In the genomic region with DNA sequence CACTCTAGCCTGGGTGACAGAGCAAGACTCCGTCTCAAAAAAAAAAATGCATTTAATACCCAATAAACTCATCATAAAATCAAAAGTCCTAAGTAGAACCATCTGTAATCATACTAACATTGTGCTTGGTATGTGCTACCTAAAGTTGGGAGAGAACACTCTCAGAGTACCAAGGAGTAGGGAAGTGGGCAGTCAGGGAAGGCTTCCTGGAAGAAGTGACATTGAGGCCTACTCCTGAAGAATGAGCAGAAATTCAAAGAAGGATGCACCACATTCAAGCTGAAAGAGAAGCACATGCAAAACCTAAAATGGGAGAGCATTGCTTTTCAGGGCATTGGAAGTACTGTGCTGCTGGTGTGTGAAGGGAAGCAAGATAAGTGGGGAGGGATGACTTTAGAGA, we compare ENCODE assay signal across 3 cellular contexts.
TF ChIP-seq lines count a peak whose summit lies in the region.

No MANE protein-coding gene starts in this region.

TF ChIP-seq in A549, 52 proteins besides CTCF, POLR2A, EP300 and RAD21:
- no peak for TF ChIP-seq ZNF302 (CRISPR knock-in tag; IDR thresholded peaks at IDR 0.05)
- TF ChIP-seq HOXA7 (CRISPR knock-in tag; IDR thresholded peaks at IDR 0.05): no peak
- TF ChIP-seq, protein P1, sequence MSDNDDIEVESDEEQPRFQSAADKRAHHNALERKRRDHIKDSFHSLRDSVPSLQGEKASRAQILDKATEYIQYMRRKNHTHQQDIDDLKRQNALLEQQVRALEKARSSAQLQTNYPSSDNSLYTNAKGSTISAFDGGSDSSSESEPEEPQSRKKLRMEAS (IDR thresholded peaks at IDR 0.05): no peak
- peak; percentile 55 for TF ChIP-seq ZFP36 (IDR thresholded peaks at IDR 0.05; ENCODE audit: borderline replicate concordance, partially characterized antibody)
- no peak for TF ChIP-seq TFCP2L1 (CRISPR knock-in tag; IDR thresholded peaks at IDR 0.05)

TF ChIP-seq in HEK293, 187 proteins besides CTCF, POLR2A, EP300 and RAD21:
- no peak for TF ChIP-seq ZNF335 (tag by site-specific recombination; conservative IDR thresholded peaks at IDR 0.05)
- no peak for TF ChIP-seq ZNF391 (tag by site-specific recombination; IDR thresholded peaks at IDR 0.05; ENCODE audit: borderline replicate concordance, low read depth)
- TF ChIP-seq, protein P2, sequence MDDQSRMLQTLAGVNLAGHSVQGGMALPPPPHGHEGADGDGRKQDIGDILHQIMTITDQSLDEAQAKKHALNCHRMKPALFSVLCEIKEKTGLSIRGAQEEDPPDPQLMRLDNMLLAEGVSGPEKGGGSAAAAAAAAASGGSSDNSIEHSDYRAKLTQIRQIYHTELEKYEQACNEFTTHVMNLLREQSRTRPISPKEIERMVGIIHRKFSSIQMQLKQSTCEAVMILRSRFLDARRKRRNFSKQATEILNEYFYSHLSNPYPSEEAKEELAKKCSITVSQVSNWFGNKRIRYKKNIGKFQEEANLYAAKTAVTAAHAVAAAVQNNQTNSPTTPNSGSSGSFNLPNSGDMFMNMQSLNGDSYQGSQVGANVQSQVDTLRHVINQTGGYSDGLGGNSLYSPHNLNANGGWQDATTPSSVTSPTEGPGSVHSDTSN (CRISPR knock-in tag; IDR thresholded peaks at IDR 0.05): no peak
- TF ChIP-seq ZNF837 (tag by site-specific recombination; IDR thresholded peaks at IDR 0.05): no peak
- TF ChIP-seq MEIS1 (CRISPR knock-in tag; IDR thresholded peaks at IDR 0.05; ENCODE audit: borderline replicate concordance): no peak
- TF ChIP-seq, protein P3, sequence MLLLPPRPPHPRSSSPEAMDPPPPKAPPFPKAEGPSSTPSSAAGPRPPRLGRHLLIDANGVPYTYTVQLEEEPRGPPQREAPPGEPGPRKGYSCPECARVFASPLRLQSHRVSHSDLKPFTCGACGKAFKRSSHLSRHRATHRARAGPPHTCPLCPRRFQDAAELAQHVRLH (tag by site-specific recombination; IDR thresholded peaks at IDR 0.05): 0 out of 2 replicates have a peak, but pooled peaks have one; percentile 31

TF ChIP-seq in K562, 482 proteins besides CTCF, POLR2A, EP300 and RAD21:
- no peak for TF ChIP-seq ZNF274 (IDR thresholded peaks at IDR 0.05; ENCODE audit: borderline replicate concordance, low read depth, low read length)
- peak; percentile 97 for TF ChIP-seq ZFP36 (IDR thresholded peaks at IDR 0.05; ENCODE audit: low read depth, low read length, partially characterized antibody)
- TF ChIP-seq, protein P4, sequence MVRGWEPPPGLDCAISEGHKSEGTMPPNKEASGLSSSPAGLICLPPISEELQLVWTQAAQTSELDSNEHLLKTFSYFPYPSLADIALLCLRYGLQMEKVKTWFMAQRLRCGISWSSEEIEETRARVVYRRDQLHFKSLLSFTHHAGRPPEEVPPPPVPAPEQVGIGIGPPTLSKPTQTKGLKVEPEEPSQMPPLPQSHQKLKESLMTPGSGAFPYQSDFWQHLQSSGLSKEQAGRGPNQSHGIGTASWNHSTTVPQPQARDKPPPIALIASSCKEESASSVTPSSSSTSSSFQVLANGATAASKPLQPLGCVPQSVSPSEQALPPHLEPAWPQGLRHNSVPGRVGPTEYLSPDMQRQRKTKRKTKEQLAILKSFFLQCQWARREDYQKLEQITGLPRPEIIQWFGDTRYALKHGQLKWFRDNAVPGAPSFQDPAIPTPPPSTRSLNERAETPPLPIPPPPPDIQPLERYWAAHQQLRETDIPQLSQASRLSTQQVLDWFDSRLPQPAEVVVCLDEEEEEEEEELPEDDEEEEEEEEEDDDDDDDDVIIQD (CRISPR knock-in tag; IDR thresholded peaks at IDR 0.05): no peak
- TF ChIP-seq, protein P5, sequence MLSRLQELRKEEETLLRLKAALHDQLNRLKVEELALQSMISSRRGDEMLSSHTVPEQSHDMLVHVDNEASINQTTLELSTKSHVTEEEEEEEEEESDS (CRISPR knock-in tag; IDR thresholded peaks at IDR 0.05): no peak
- TF ChIP-seq BCOR (IDR thresholded peaks at IDR 0.05): peak; percentile 35; the same call in 1 of the 2 replicates
- TF ChIP-seq SMARCC2 (IDR thresholded peaks at IDR 0.05; ENCODE audit: low read depth): no peak
- TF ChIP-seq, protein P6, sequence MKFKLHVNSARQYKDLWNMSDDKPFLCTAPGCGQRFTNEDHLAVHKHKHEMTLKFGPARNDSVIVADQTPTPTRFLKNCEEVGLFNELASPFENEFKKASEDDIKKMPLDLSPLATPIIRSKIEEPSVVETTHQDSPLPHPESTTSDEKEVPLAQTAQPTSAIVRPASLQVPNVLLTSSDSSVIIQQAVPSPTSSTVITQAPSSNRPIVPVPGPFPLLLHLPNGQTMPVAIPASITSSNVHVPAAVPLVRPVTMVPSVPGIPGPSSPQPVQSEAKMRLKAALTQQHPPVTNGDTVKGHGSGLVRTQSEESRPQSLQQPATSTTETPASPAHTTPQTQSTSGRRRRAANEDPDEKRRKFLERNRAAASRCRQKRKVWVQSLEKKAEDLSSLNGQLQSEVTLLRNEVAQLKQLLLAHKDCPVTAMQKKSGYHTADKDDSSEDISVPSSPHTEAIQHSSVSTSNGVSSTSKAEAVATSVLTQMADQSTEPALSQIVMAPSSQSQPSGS (CRISPR knock-in tag; IDR thresholded peaks at IDR 0.05): no peak
- no peak for TF ChIP-seq GATA2 (CRISPR knock-in tag; IDR thresholded peaks at IDR 0.05)
- no peak for TF ChIP-seq ZNF217 (CRISPR knock-in tag; IDR thresholded peaks at IDR 0.05)
- TF ChIP-seq COPS2 (conservative IDR thresholded peaks at IDR 0.05): no peak
- no peak for TF ChIP-seq FOXM1 (IDR thresholded peaks at IDR 0.05; ENCODE audit: low read depth)
- TF ChIP-seq FOXM1 (CRISPR knock-in tag; IDR thresholded peaks at IDR 0.05; ENCODE audit: low read depth): no peak
- TF ChIP-seq, protein P7, sequence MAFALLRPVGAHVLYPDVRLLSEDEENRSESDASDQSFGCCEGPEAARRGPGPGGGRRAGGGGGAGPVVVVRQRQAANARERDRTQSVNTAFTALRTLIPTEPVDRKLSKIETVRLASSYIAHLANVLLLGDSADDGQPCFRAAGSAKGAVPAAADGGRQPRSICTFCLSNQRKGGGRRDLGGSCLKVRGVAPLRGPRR (CRISPR knock-in tag; IDR thresholded peaks at IDR 0.05): no peak
- TF ChIP-seq ZNF436 (CRISPR knock-in tag; IDR thresholded peaks at IDR 0.05): peak; percentile 63; the same call in 1 of the 2 replicates
- no peak for TF ChIP-seq ZNF57 (CRISPR knock-in tag; IDR thresholded peaks at IDR 0.05)
- TF ChIP-seq, protein P8, sequence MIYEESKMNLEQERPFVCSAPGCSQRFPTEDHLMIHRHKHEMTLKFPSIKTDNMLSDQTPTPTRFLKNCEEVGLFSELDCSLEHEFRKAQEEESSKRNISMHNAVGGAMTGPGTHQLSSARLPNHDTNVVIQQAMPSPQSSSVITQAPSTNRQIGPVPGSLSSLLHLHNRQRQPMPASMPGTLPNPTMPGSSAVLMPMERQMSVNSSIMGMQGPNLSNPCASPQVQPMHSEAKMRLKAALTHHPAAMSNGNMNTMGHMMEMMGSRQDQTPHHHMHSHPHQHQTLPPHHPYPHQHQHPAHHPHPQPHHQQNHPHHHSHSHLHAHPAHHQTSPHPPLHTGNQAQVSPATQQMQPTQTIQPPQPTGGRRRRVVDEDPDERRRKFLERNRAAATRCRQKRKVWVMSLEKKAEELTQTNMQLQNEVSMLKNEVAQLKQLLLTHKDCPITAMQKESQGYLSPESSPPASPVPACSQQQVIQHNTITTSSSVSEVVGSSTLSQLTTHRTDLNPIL (CRISPR knock-in tag; IDR thresholded peaks at IDR 0.05): no peak
- no peak for TF ChIP-seq HCFC1 (IDR thresholded peaks at IDR 0.05; ENCODE audit: low read depth, low read length)
- no peak for TF ChIP-seq KLF10 (CRISPR knock-in tag; IDR thresholded peaks at IDR 0.05)
- no peak for TF ChIP-seq KDM1A (IDR thresholded peaks at IDR 0.05)
- no peak for TF ChIP-seq ARID1B (IDR thresholded peaks at IDR 0.05)
- no peak for TF ChIP-seq SP1 (CRISPR knock-in tag; IDR thresholded peaks at IDR 0.05)
- peak; percentile 72 for TF ChIP-seq RBM25 (IDR thresholded peaks at IDR 0.05; ENCODE audit: low read depth, low read length, severe bottlenecking)
- TF ChIP-seq, protein P9, sequence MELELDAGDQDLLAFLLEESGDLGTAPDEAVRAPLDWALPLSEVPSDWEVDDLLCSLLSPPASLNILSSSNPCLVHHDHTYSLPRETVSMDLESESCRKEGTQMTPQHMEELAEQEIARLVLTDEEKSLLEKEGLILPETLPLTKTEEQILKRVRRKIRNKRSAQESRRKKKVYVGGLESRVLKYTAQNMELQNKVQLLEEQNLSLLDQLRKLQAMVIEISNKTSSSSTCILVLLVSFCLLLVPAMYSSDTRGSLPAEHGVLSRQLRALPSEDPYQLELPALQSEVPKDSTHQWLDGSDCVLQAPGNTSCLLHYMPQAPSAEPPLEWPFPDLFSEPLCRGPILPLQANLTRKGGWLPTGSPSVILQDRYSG (tag; conservative IDR thresholded peaks at IDR 0.05; ENCODE audit: low read depth): no peak
- TF ChIP-seq, protein P10, sequence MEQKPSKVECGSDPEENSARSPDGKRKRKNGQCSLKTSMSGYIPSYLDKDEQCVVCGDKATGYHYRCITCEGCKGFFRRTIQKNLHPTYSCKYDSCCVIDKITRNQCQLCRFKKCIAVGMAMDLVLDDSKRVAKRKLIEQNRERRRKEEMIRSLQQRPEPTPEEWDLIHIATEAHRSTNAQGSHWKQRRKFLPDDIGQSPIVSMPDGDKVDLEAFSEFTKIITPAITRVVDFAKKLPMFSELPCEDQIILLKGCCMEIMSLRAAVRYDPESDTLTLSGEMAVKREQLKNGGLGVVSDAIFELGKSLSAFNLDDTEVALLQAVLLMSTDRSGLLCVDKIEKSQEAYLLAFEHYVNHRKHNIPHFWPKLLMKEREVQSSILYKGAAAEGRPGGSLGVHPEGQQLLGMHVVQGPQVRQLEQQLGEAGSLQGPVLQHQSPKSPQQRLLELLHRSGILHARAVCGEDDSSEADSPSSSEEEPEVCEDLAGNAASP (IDR thresholded peaks at IDR 0.05): no peak
- TF ChIP-seq, protein P11, sequence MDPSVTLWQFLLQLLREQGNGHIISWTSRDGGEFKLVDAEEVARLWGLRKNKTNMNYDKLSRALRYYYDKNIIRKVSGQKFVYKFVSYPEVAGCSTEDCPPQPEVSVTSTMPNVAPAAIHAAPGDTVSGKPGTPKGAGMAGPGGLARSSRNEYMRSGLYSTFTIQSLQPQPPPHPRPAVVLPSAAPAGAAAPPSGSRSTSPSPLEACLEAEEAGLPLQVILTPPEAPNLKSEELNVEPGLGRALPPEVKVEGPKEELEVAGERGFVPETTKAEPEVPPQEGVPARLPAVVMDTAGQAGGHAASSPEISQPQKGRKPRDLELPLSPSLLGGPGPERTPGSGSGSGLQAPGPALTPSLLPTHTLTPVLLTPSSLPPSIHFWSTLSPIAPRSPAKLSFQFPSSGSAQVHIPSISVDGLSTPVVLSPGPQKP (CRISPR knock-in tag; IDR thresholded peaks at IDR 0.05): no peak
- TF ChIP-seq ZNF77 (CRISPR knock-in tag; IDR thresholded peaks at IDR 0.05): no peak
- TF ChIP-seq TAL1 (IDR thresholded peaks at IDR 0.05): no peak
